Comparison of ENCODE assay signal across 7 cellular contexts in the genomic region with DNA sequence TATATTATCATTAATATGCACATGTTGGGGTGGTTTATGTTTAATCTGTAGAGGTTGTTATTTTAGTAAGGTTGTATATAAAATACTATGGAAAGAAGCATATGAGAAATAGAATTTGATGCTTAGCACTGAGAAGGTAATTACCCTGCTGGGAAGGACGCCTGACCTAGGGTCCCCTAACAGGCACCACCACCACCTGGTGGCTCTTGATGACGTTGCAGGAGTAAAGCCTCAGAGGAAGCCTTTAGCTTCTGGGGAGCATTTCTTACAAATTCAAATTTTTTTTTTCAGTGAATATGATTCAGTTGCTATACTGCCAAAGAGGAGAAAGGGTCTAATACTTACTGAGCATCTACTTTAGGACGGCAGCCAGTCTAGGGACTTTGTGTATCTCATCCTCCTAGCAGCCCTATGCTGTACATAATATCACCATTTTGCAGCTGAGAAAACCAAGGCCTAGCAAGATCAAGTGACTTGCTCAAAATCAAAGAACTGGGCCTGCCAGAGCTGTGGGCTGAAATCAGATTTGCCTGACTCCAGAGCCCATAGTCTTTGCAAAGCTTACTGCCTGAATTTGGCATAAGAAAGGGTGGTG.
DNase-seq lines count a peak whose midpoint lies in the region; TF ChIP-seq lines count a peak whose summit lies in the region.

No MANE protein-coding gene starts in this region.

- H3K27me3 ChIP-seq in H9 (ENCODE audit: insufficient read depth, low read length) (no peaks in the 10 kb centered on the region), adipocyte (replicated peaks; ENCODE audit: control insufficient read depth, insufficient read depth, low read length) (no peaks in the 10 kb centered on the region)

- H3K36me3 Mint-ChIP-seq in H9 (ENCODE audit: insufficient read depth in 1 of 3, low read depth in 3 of 3), result no peaks in the 10 kb centered on the region; a peak in 2 of 7 replicates

- DNase-seq in H9 (peak; percentile 58), LoVo (ENCODE audit: low spot score) (peak; percentile 67), RPMI7951 (ENCODE audit: low read depth) (peak; percentile 10), adipocyte (ENCODE audit: low read depth) (peak; percentile 54), hepatic stellate cell (ENCODE audit: low spot score) (peak; percentile 35)
- DNase-seq in stimulated activated CD4-positive, alpha-beta T cell treated with anti-CD3 and anti-CD28 coated beads, Interleukin-12 subunit alpha, Interleukin-12 subunit beta, amount 100 ng/mL, for 4 hours, result peak; percentile 45

- H3K27ac Mint-ChIP-seq in H9, result peak overlapping the region in 1 of 3 experiments; percentile 5; a peak in 2 of 7 replicates

- no peak overlapping the region for H3K18ac ChIP-seq in H9 (ENCODE audit: insufficient read length, low read depth, low read length)

- H4K91ac ChIP-seq in H9 (ENCODE audit: insufficient read length, low read depth, low read length), result no peak overlapping the region

- H3K9ac ChIP-seq in H9 (ENCODE audit: extremely low read depth, insufficient read length, low read length) (no peak overlapping the region), adipocyte (ENCODE audit: low read length) (no peak overlapping the region)

- no peak overlapping the region for H3K4me3 Mint-ChIP-seq in H9

- H4K8ac ChIP-seq in H9 (replicated peaks; ENCODE audit: insufficient read length, low read depth, low read length), result no peak overlapping the region

- no peak overlapping the region for H2BK20ac ChIP-seq in H9 (ENCODE audit: low read depth, low read length, poor library complexity, severe bottlenecking)

- H2BK15ac ChIP-seq in H9 (ENCODE audit: low read depth, low read length), result no peak overlapping the region

- H4K20me1 ChIP-seq in H9 (ENCODE audit: control insufficient read depth, insufficient read depth, insufficient read length), result no peaks in the 10 kb centered on the region

- peak; percentile 62; the same call in 1 of the 2 replicates for TF ChIP-seq CTCF in GM12874 (IDR thresholded peaks at IDR 0.05; ENCODE audit: insufficient read depth, low read depth, low read length)
- TF ChIP-seq CTCF in H9 (conservative IDR thresholded peaks at IDR 0.05), result peak; percentile 88

- no peaks in the 10 kb centered on the region; a peak in 1 of 5 replicates for H3K9me3 Mint-ChIP-seq in H9

- no peaks in the 10 kb centered on the region for H3K79me1 ChIP-seq in H9 (ENCODE audit: insufficient read depth, low read depth, low read length, poor library complexity, severe bottlenecking)

- no peak overlapping the region for H3K4me2 ChIP-seq in H9 (ENCODE audit: insufficient read depth, insufficient read length, low read length)

- H3K4ac ChIP-seq in H9 (ENCODE audit: low read depth, low read length), result no peak overlapping the region

- no peaks in the 10 kb centered on the region for H3K9me3 ChIP-seq in H9 (ENCODE audit: control insufficient read depth, low read depth, low read length)
- H3K9me3 ChIP-seq in adipocyte (ENCODE audit: control insufficient read depth, low read length), result no peaks in the 10 kb centered on the region

- H3K27me3 Mint-ChIP-seq in H9 (ENCODE audit: low read depth), result no peaks in the 10 kb centered on the region; the same call in none of the 2 replicates

- H3K4me1 ChIP-seq in H9 (ENCODE audit: insufficient read depth, low read length), result no peaks in the 10 kb centered on the region; the same call in 1 of the 2 replicates
- peaks cover 6% of the 10 kb centered on the region for H3K4me1 ChIP-seq in adipocyte (ENCODE audit: control insufficient read depth, insufficient read depth, low read length)

- H2BK120ac ChIP-seq in H9 (ENCODE audit: low read depth, low read length, poor library complexity, severe bottlenecking), result no peak overlapping the region

- no peaks in the 10 kb centered on the region for H3K79me2 ChIP-seq in H9 (ENCODE audit: insufficient read depth, low read length)

- H2AK5ac ChIP-seq in H9 (ENCODE audit: insufficient read length, low read length), result no peak overlapping the region

- H3K27ac ChIP-seq in H9 (ENCODE audit: insufficient read length, low read depth, low read length), result no peak overlapping the region

- no peak overlapping the region for H3K4me3 ChIP-seq in adipocyte (ENCODE audit: low read length)

- no peak overlapping the region for H3K56ac ChIP-seq in H9 (ENCODE audit: insufficient read length, low read depth, low read length)

- H3K23ac ChIP-seq in H9 (ENCODE audit: insufficient read length, low read depth, low read length), result no peak overlapping the region

- H2AFZ ChIP-seq in H9 (ENCODE audit: low read length), result no peak overlapping the region

- no peaks in the 10 kb centered on the region for H3K23me2 ChIP-seq in H9 (ENCODE audit: insufficient read length, low read depth, low read length, poor library complexity, severe bottlenecking)

- no peak overlapping the region for H2BK12ac ChIP-seq in H9 (ENCODE audit: insufficient read length, low read depth, low read length)

- WGBS in H9 (ENCODE audit: extremely low coverage, insufficient read length, low lambda C conversion rate), result no CpG with 5 or more reads among the region's 3 CpGs

- H3T11ph ChIP-seq in H9 (ENCODE audit: low read length), result no peak overlapping the region

- no peaks in the 10 kb centered on the region for H3K36me3 ChIP-seq in adipocyte (ENCODE audit: control insufficient read depth, insufficient read depth, low read length, severe bottlenecking)

- no peak overlapping the region for H2BK5ac ChIP-seq in H9 (ENCODE audit: insufficient read length, low read length)

- H3K4me1 Mint-ChIP-seq in H9, result peaks cover 50 to 68% of the 10 kb centered on the region in 2 experiments

- no peak overlapping the region for H3K14ac ChIP-seq in H9 (ENCODE audit: insufficient read depth, low read length)

- no peak overlapping the region for H4K5ac ChIP-seq in H9 (ENCODE audit: insufficient read length, low read depth, low read length)

Comparison
In these comparisons a context has a peak if more than half of its experiments do, and no peak if none do; other contexts are left out.
1. DNase-seq: peak in every context shown above with its lines; median percentile 67 in LoVo; 58 in H9; 54 in adipocyte; 45 in stimulated activated CD4-positive, alpha-beta T cell treated with anti-CD3 and anti-CD28 coated beads, Interleukin-12 subunit alpha, Interleukin-12 subunit beta, amount 100 ng/mL, for 4 hours; 35 in hepatic stellate cell; 10 in RPMI7951.